1 cellular context compared by ENCODE assay signal in the genomic region with DNA sequence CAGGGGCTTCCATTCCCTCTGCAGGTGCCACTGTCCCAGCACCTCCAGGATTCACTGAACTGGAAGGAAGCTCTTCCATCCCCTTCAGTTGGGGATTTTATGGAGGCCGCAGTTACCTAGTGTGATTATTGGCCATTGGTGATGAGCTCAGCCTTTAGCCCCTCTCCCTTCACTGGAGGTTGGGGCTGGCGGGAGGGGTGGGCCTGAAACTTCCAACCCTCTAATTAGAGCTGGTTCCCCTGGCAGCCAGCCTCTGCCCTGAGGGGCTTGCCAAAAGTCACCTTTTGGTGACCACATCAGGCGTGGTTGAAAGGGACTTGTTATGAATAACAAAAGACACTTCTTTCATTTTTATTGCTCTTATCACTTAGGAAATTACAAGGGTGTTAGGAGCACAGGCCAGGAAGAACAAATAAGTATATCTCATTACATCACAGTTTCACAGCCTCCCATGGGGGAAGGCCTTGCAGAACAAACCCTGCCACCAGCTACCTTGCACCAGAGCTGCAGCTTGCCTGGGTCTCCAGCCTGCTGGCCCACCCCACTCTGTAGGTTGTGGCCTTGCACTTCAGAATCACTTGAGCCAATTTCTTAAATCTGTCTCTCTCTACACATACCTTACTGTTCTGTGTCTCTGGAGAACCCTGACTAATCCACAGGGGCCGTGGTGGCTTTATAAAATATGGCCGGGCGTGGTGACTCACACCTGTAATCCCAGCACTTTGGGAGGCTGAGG.
TF ChIP-seq lines count a peak whose summit lies in the region.

No MANE protein-coding gene starts in this region.

TF ChIP-seq in HEK293, 187 proteins besides CTCF, POLR2A, EP300 and RAD21 (continued from another document):
- TF ChIP-seq ZSCAN18 (tag by site-specific recombination; IDR thresholded peaks at IDR 0.05) (no peak), ZNF654 (tag by site-specific recombination; IDR thresholded peaks at IDR 0.05; ENCODE audit: low read depth) (no peak), ZNF707 (tag by site-specific recombination; IDR thresholded peaks at IDR 0.05) (no peak), ZNF837 (tag by site-specific recombination; IDR thresholded peaks at IDR 0.05) (no peak), ZNF768 (tag by site-specific recombination; IDR thresholded peaks at IDR 0.05) (no peak), ZXDB (tag by site-specific recombination; IDR thresholded peaks at IDR 0.05) (peak; percentile 93), ZNF423 (tag by site-specific recombination; IDR thresholded peaks at IDR 0.05) (peak; percentile 29; the same call in 1 of the 2 replicates), ZNF792 (tag by site-specific recombination; IDR thresholded peaks at IDR 0.05) (no peak), ZNF211 (tag by site-specific recombination; IDR thresholded peaks at IDR 0.05; ENCODE audit: low read depth) (no peak), KLF10 (tag by site-specific recombination; IDR thresholded peaks at IDR 0.05) (peak; percentile 81), ZBTB6 (tag by site-specific recombination; IDR thresholded peaks at IDR 0.05) (no peak), ZNF664 (tag by site-specific recombination; IDR thresholded peaks at IDR 0.05) (no peak), ZNF658 (tag by site-specific recombination; IDR thresholded peaks at IDR 0.05) (no peak), ZNF23 (tag by site-specific recombination; IDR thresholded peaks at IDR 0.05; ENCODE audit: borderline replicate concordance) (no peak), ZNF558 (tag by site-specific recombination; IDR thresholded peaks at IDR 0.05) (peak; percentile 69; the same call in 1 of the 2 replicates), KLF16 (tag by site-specific recombination; IDR thresholded peaks at IDR 0.05) (no peak), IKZF3 (tag by site-specific recombination; IDR thresholded peaks at IDR 0.05) (peak; percentile 98), HOXA7 (CRISPR knock-in tag; IDR thresholded peaks at IDR 0.05; ENCODE audit: borderline replicate concordance) (no peak), ZNF777 (tag by site-specific recombination; IDR thresholded peaks at IDR 0.05; ENCODE audit: borderline replicate concordance) (no peak), ZNF660 (tag by site-specific recombination; IDR thresholded peaks at IDR 0.05) (no peak), SP3 (tag by site-specific recombination; IDR thresholded peaks at IDR 0.05) (peak; percentile 29; the same call in 1 of the 2 replicates), ZNF174 (tag by site-specific recombination; IDR thresholded peaks at IDR 0.05) (no peak), ZNF391 (tag by site-specific recombination; IDR thresholded peaks at IDR 0.05; ENCODE audit: borderline replicate concordance, low read depth) (0 out of 2 replicates have a peak, but pooled peaks have one; percentile 75)
- TF ChIP-seq, protein P1, sequence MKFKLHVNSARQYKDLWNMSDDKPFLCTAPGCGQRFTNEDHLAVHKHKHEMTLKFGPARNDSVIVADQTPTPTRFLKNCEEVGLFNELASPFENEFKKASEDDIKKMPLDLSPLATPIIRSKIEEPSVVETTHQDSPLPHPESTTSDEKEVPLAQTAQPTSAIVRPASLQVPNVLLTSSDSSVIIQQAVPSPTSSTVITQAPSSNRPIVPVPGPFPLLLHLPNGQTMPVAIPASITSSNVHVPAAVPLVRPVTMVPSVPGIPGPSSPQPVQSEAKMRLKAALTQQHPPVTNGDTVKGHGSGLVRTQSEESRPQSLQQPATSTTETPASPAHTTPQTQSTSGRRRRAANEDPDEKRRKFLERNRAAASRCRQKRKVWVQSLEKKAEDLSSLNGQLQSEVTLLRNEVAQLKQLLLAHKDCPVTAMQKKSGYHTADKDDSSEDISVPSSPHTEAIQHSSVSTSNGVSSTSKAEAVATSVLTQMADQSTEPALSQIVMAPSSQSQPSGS (tag by site-specific recombination; IDR thresholded peaks at IDR 0.05; ENCODE audit: low read depth) = peak; percentile 92
- TF ChIP-seq, protein P2, sequence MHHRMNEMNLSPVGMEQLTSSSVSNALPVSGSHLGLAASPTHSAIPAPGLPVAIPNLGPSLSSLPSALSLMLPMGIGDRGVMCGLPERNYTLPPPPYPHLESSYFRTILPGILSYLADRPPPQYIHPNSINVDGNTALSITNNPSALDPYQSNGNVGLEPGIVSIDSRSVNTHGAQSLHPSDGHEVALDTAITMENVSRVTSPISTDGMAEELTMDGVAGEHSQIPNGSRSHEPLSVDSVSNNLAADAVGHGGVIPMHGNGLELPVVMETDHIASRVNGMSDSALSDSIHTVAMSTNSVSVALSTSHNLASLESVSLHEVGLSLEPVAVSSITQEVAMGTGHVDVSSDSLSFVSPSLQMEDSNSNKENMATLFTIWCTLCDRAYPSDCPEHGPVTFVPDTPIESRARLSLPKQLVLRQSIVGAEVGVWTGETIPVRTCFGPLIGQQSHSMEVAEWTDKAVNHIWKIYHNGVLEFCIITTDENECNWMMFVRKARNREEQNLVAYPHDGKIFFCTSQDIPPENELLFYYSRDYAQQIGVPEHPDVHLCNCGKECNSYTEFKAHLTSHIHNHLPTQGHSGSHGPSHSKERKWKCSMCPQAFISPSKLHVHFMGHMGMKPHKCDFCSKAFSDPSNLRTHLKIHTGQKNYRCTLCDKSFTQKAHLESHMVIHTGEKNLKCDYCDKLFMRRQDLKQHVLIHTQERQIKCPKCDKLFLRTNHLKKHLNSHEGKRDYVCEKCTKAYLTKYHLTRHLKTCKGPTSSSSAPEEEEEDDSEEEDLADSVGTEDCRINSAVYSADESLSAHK (tag by site-specific recombination; IDR thresholded peaks at IDR 0.05) = peak; percentile 100
